Comparison of ENCODE assay signal across 8 cellular contexts in the genomic region with DNA sequence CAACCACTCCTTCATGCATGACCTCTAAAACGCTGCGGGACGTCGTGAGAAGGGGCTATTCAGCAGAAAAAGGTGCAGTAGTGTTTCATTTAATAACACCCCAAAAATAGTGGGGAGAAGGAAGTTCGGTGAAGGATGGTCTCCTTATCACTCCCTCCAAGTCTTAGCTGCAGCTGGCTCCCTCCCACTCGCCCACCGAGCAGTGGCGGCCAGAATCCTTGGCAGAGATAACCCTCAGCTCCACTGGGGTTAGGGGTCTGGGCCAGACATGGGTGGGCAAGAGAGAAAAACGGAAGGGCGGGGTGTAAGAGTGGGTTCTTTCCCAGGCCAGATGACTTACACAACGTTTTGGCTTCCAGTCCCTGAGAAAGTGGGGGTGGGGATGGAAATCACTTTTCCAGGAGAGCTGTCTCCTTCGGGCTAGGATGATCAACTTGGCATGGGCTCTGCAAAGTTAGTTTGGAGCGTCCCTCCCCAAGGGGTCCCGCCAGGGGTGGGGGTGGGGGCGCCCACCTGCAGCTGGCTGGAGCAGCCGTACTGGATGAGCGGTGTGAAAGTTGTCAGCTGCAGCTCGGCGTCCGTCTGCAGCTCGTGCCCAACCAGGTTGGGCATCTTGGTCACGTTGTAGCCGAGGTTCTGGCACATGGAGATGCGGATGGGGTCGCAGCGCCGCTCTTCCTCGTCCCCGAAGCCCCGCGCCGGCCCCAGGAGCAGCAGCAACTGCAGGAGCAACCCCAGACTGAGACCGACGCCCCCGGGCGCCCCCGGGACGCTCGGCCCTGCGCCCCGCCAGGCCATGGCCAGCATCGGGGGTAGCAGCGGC. TPM values are rescaled to one million over a fixed set of nuclear protein-coding genes. Genes with fewer than 3 reads are reported as not detected.
DNase-seq lines count a peak whose midpoint lies in the region; ATAC-seq and TF ChIP-seq lines count a peak whose summit lies in the region.

No MANE protein-coding gene starts in this region.

- H3K9me2 ChIP-seq in OCI-LY7 (ENCODE audit: insufficient read depth, low read length), result no peaks in the 10 kb centered on the region

- H3K4me3 Mint-ChIP-seq in effector memory CD8-positive, alpha-beta T cell, result peak overlapping the region; percentile 81 to 88

- H3K27me3 Mint-ChIP-seq in effector memory CD8-positive, alpha-beta T cell, result peaks cover 16 to 17% of the 10 kb centered on the region in 2 donors

- POLR2A ChIA-PET in AG04450 (lab: Yijun Ruan, JAX), result interaction anchor here (1.5 to 1.8 kb wide), 3 partner anchors 16 to 90 kb away, joined by 4 to 6 read pairs (median 5); a partner anchor contains a TSS
- POLR2A ChIA-PET in OCI-LY7 (lab: Charles Lee), result interaction anchor here (1.2 kb wide), 1 partner anchor 8 kb away, joined by 3 read pairs; no protein-coding TSS in a partner anchor

- H3K9me3 Mint-ChIP-seq in effector memory CD8-positive, alpha-beta T cell, result no peaks in the 10 kb centered on the region

- CTCF ChIA-PET in AG04450 (lab: Charles Lee), result interaction anchor here (0.6 to 3.7 kb wide), 5 partner anchors 15 to 336 kb away, joined by 3 to 30 read pairs (median 5); no protein-coding TSS in a partner anchor
- CTCF ChIA-PET in OCI-LY7 (lab: Charles Lee; ENCODE audit: unreplicated experiment), result no interaction called here

- H3K9me3 ChIP-seq in AG04450 (ENCODE audit: control insufficient read depth, insufficient read depth, low read length) (no peaks in the 10 kb centered on the region; the same call in 1 of the 2 replicates), OCI-LY7 (ENCODE audit: low read length) (no peaks in the 10 kb centered on the region), muscle layer of colon (ENCODE audit: low read length) (no peaks in the 10 kb centered on the region)

- H3K4me1 Mint-ChIP-seq in effector memory CD8-positive, alpha-beta T cell (ENCODE audit: low read depth in 2 of 2), result peaks cover 11 to 19% of the 10 kb centered on the region in 2 donors

- no peak for DNase-seq in AG04450 (ENCODE audit: low read depth, low spot score)
- DNase-seq in OCI-LY7 (ENCODE audit: low spot score), result no peak
- DNase-seq in effector memory CD8-positive, alpha-beta T cell, result no peak
- DNase-seq in amniotic stem cell (lab: John Stamatoyannopoulos, UW), result no peak
- DNase-seq in UCSD-AML1 (lab: John Stamatoyannopoulos, UW; ENCODE audit: unreplicated experiment), result no peak
- DNase-seq in NCI-H187 (lab: John Stamatoyannopoulos, UW), result no peak

- H3K27ac ChIP-seq in AG04450 (ENCODE audit: low read depth, low read length), result no peak overlapping the region
- no peak overlapping the region for H3K27ac ChIP-seq in OCI-LY7 (ENCODE audit: low read depth, low read length, poor library complexity, severe bottlenecking)
- peak overlapping the region; percentile 95 for H3K27ac ChIP-seq in muscle layer of colon (ENCODE audit: low read depth, low read length)

- H3K9ac ChIP-seq in muscle layer of colon (ENCODE audit: low read length), result peak overlapping the region; percentile 74

- peak overlapping the region in 1 of 2 donors; percentile 46 for H3K27ac Mint-ChIP-seq in effector memory CD8-positive, alpha-beta T cell

- peaks cover 4% of the 10 kb centered on the region for H3K4me1 ChIP-seq in OCI-LY7 (ENCODE audit: insufficient read depth, low read length, poor library complexity, severe bottlenecking)
- peaks cover 38% of the 10 kb centered on the region for H3K4me1 ChIP-seq in muscle layer of colon (ENCODE audit: insufficient read depth, low read length)

- H3K36me3 Mint-ChIP-seq in effector memory CD8-positive, alpha-beta T cell (ENCODE audit: insufficient read depth), result no peaks in the 10 kb centered on the region

- ATAC-seq in GM19035 (IDR thresholded peaks at IDR 0.05; ENCODE audit: unreplicated experiment), result peak; percentile 11
- no peak for ATAC-seq in effector memory CD8-positive, alpha-beta T cell (replicated peaks)

- BruUV-seq in OCI-LY7 (replicated peaks; lab: Mats Ljungman, UMichigan), result no TSS peak

- H4K20me1 ChIP-seq in OCI-LY7 (ENCODE audit: insufficient read depth, low read length), result no peaks in the 10 kb centered on the region

- H3K36me3 ChIP-seq in OCI-LY7 (ENCODE audit: insufficient read depth, low read length), result no peaks in the 10 kb centered on the region
- peaks cover 23% of the 10 kb centered on the region for H3K36me3 ChIP-seq in muscle layer of colon (ENCODE audit: insufficient read depth, low read length)

- H3K27me3 ChIP-seq in AG04450 (ENCODE audit: control insufficient read depth, insufficient read depth, low read length), result peaks cover 9% of the 10 kb centered on the region
- H3K27me3 ChIP-seq in muscle layer of colon (ENCODE audit: control insufficient read depth in 1 of 2, insufficient read depth in 2 of 2, low read length in 2 of 2), result no peaks in the 10 kb centered on the region

- H3K4me3 ChIP-seq in AG04450 (ENCODE audit: low read depth, low read length) (peak overlapping the region; percentile 73), OCI-LY7 (ENCODE audit: low read depth, low read length, poor library complexity, severe bottlenecking) (no peak overlapping the region), muscle layer of colon (ENCODE audit: low read depth in 1 of 2, low read length in 2 of 2) (peak overlapping the region; percentile 80 to 96)

- H2AFZ ChIP-seq in OCI-LY7 (ENCODE audit: low read length), result no peak overlapping the region

- TF ChIP-seq CTCF in AG04450 (IDR thresholded peaks at IDR 0.05; ENCODE audit: low read depth, low read length), result no peak
- no peak for TF ChIP-seq CTCF in OCI-LY7 (conservative IDR thresholded peaks at IDR 0.05; ENCODE audit: low read length)

- intact Hi-C loops in OCI-LY7 (cut with micrococcal nuclease; ENCODE audit: unreplicated experiment), result no loop called here

- H3K4me2 ChIP-seq in OCI-LY7 (ENCODE audit: low read length), result peak overlapping the region; percentile 40; the same call in 1 of the 2 replicates

- H3K79me2 ChIP-seq in OCI-LY7 (ENCODE audit: insufficient read depth, low read depth, low read length), result no peaks in the 10 kb centered on the region

RNA-seq across cellular contexts. Expression of a gene that starts 0.7 kb away (rescaled TPM):
- 4.3 and 5.3 TPM in 2 replicates for polyA plus RNA-seq in AG04450 (2011; rRNA removed)
- 8.0 and 8.6 TPM in 2 replicates for polyA minus RNA-seq in AG04450 (2011; rRNA and poly(A)+ RNA removed)
- 0.05 TPM in 1 of 2 replicates, not detected in the other for total RNA-seq in OCI-LY7 (2014; rRNA removed; shearing (Covaris generic))
- 0.06 and 0.17 TPM in 2 replicates for total RNA-seq in OCI-LY7 (2022)
